34 cellular contexts compared by ENCODE assay signal in genomic region chr16:82917886-82918595, GRCh38.
"Had no signal": no experiment of that assay in that cellular context is flagged by ENCODE, and none has a peak within 500 bp of the region (broad histone marks: within the 10 kb centered on the region; RNA-seq: fewer than 3 reads in every experiment).

No MANE protein-coding gene starts in this region.

- H3K9me3 Mint-ChIP-seq: activated naive CD8-positive, alpha-beta T cell treated with anti-CD3 and anti-CD28 coated beads, Interleukin-2, amount 50 U/mL, for 24 hours had no signal

- H3K27ac Mint-ChIP-seq: activated B cell treated with CpG ODN at 0.5 μM for 24 hours; activated naive CD4-positive, alpha-beta T cell treated with anti-CD3 and anti-CD28 coated beads for 36 hours; activated naive CD8-positive, alpha-beta T cell; activated naive CD8-positive, alpha-beta T cell treated with anti-CD3 and anti-CD28 coated beads, Interleukin-2, amount 50 U/mL, for 24 hours; activated T-helper 1 cell treated with anti-CD3 and anti-CD28 coated beads, Interleukin-12 subunit alpha, Interleukin-12 subunit beta, Interleukin-2, Interleukin-4 antibody, amounts not matched to agents 30 ng/mL and 10 ng/mL and 1 ng/mL, durations not matched to agents 14 hours and 24 hours and 36 hours; brain; IgD-negative memory B cell had no signal

- DNase-seq: activated B cell treated with CpG ODN at 0.5 μM for 24 hours; activated CD4-positive, alpha-beta memory T cell treated with anti-CD3 and anti-CD28 coated beads for 36 hours; activated CD4-positive, alpha-beta T cell treated with anti-CD3 and anti-CD28 coated beads for 4 hours; activated CD4-positive, alpha-beta T cell treated with anti-CD3 and anti-CD28 coated beads, Interleukin-2, amount 50 U/mL, for 1 hour; activated CD4-positive, CD25-positive, alpha-beta regulatory T cell treated with anti-CD3 and anti-CD28 coated beads, Interleukin-2, amount 50 U/mL, for 72 hours; activated CD8-positive, alpha-beta memory T cell treated with anti-CD3 and anti-CD28 coated beads, Interleukin-2, amount 50 U/mL, for 4 hours; activated gamma-delta T cell treated with Interleukin-2 at 50 U/mL for 16 hours; activated naive CD4-positive, alpha-beta T cell treated with anti-CD3 and anti-CD28 coated beads for 36 hours; activated naive CD8-positive, alpha-beta T cell treated with anti-CD3 and anti-CD28 coated beads, Interleukin-2, amount 50 U/mL, for 24 hours; activated T-cell treated with anti-CD3 and anti-CD28 coated beads for 4 hours; activated T-cell treated with anti-CD3 and anti-CD28 coated beads, Interleukin-2, amount 50 U/mL, for 4 hours; anterior cingulate cortex; caudate nucleus; colonic mucosa; Karpas-422; KBM-7; MG63; NCI-H1048; NCI-H1417; NCI-H146; NCI-H1930; NCI-H2171 treated with DMSO at 0.1 percent for 48 hours; NCI-H226; NCI-H510A; NCI-H526; Right ventricle myocardium superior; SW 1271; T-helper 1 cell; T-helper 2 cell; T-helper 9 cell had no signal

- ATAC-seq: activated naive CD8-positive, alpha-beta T cell treated with anti-CD3 and anti-CD28 coated beads, Interleukin-2, amount 50 U/mL, for 24 hours; activated T-cell treated with anti-CD3 and anti-CD28 coated beads, Interleukin-2, amount 50 U/mL, for 4 hours had no signal

- H3K36me3 Mint-ChIP-seq: activated CD4-positive, alpha-beta memory T cell treated with anti-CD3 and anti-CD28 coated beads for 36 hours; activated naive CD8-positive, alpha-beta T cell; brain had no signal
